ENCODE assay signal across 8 cellular contexts in genomic region chr13:46211521-46212351, GRCh38.
A peak's percentile ranks its signal among the peaks of the same experiment; 100 is the strongest.
DNase-seq lines count a peak whose midpoint lies in the region; ATAC-seq lines count a peak whose summit lies in the region.

LRRC63 (plus strand) TSS chr13:46211928; CDS start chr13:46213035, 1,107 bp downstream.

- DNase-seq in NCI-H1436 (lab: John Stamatoyannopoulos, UW), result peak; percentile 36
- no peak for DNase-seq in NCI-H1436 treated with DMSO at 0.1 percent for 48 hours (lab: John Stamatoyannopoulos, UW)
- peak; percentile 20 for DNase-seq in NCI-H1417 treated with DMSO at 0.1 percent for 48 hours (lab: John Stamatoyannopoulos, UW)
- DNase-seq in cerebellar cortex (ENCODE audit: low spot score), result peak; percentile 1
- DNase-seq in stimulated activated CD4-positive, alpha-beta T cell treated with anti-CD3 and anti-CD28 coated beads, Interleukin-1b, Interleukin-23, amount 100 ng/mL, for 4 hours (ENCODE audit: low read depth in 2 of 2), result peak; percentile 65 to 79

- H3K27ac ChIP-seq in layer of hippocampus (ENCODE audit: low read depth, low read length), result peak within 1 kb of the TSS; percentile 3

- no peaks in the 10 kb centered on the region for H3K27me3 ChIP-seq in layer of hippocampus (ENCODE audit: control insufficient read depth, insufficient read depth, low read length)

- ATAC-seq in HG02759 (IDR thresholded peaks at IDR 0.05; ENCODE audit: unreplicated experiment), result peak; percentile 98
- peak; percentile 97 to 98 for ATAC-seq in activated CD4-positive, CD25-positive, alpha-beta regulatory T cell treated with anti-CD3 and anti-CD28 coated beads, Interleukin-2, amount 50 U/mL, for 24 hours
